Comparison of ENCODE assay signal across 25 cellular contexts in the genomic region with DNA sequence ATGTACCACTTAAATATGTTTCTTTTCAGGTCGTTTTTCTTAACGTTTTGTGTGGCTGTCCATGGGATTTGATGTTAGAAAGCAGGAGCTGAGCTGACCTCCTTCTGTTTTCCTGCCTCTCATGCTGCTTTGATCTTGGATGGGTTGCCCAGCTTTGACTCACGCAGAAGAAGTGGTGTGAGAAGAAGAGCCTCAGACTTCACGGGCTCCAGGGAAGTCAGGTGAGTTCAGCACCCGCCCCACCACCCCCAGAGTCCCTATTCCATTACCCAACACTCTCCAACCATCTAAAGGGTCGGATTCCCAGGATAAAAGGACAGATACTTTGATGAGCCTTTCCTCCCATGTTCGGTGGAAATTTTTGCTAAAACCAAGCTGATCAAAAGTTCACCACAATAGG.
DNase-seq lines count a peak whose midpoint lies in the region; ATAC-seq and TF ChIP-seq lines count a peak whose summit lies in the region.
"Had no signal": no experiment of that assay in that cellular context is flagged by ENCODE, and none has a peak within 500 bp of the region (broad histone marks: within the 10 kb centered on the region; RNA-seq: fewer than 3 reads in every experiment).

No MANE protein-coding gene starts in this region.

- H3K27me3 Mint-ChIP-seq in osteocyte (ENCODE audit: unreplicated experiment): no peaks in the 10 kb centered on the region
- H3K27me3 Mint-ChIP-seq: B cell; CD4-positive, alpha-beta memory T cell; CD4-positive, CD25-positive, alpha-beta regulatory T cell had no signal

- no peak for ATAC-seq in GM21786 (IDR thresholded peaks at IDR 0.05; ENCODE audit: unreplicated experiment)
- ATAC-seq: A549 had no signal

- H3K27me3 ChIP-seq in left ventricle myocardium inferior (ENCODE audit: low read depth) (peaks cover 23% of the 10 kb centered on the region), vagina (no peaks in the 10 kb centered on the region)
- H3K27me3 ChIP-seq: BLaER1 had no signal

- H3K9me3 ChIP-seq in left ventricle myocardium inferior (replicated peaks) (no peaks in the 10 kb centered on the region), vagina (no peaks in the 10 kb centered on the region)
- H3K9me3 ChIP-seq: A549, BLaER1 had no signal

- no peaks in the 10 kb centered on the region for H3K36me3 ChIP-seq in left ventricle myocardium inferior
- no peaks in the 10 kb centered on the region for H3K36me3 ChIP-seq in vagina
- H3K36me3 ChIP-seq: BLaER1 had no signal

- H3K27ac ChIP-seq in left ventricle myocardium inferior (replicated peaks) (no peak overlapping the region), vagina (no peak overlapping the region)
- H3K27ac ChIP-seq: 22Rv1, A549, BLaER1 had no signal

- DNase-seq in cardiac septum (ENCODE audit: low spot score) (peak; percentile 51), left ventricle myocardium inferior (no peak), islet precursor cell (peak; percentile 4), osteocyte (ENCODE audit: extremely low spot score, unreplicated experiment) (peak; percentile 8), vagina (ENCODE audit: extremely low spot score in 2 of 2) (peak; percentile 49 to 61), SKM-1 treated with dmso at 0.1 percent for 144 hours (lab: John Stamatoyannopoulos, UW; ENCODE audit: unreplicated experiment) (no peak)
- DNase-seq: AML-193; C1 segment of cervical spinal cord; CD4-positive, alpha-beta memory T cell; CD4-positive, CD25-positive, alpha-beta regulatory T cell; CD8-positive, alpha-beta memory T cell; COR-L47; DMS 273 treated with DMSO at 0.1 percent for 48 hours; DMS153; DMS53; DMS79; DND-41; EL; GDM1 had no signal

- H3K9me3 Mint-ChIP-seq in osteocyte (ENCODE audit: unreplicated experiment): peaks cover 9% of the 10 kb centered on the region
- H3K9me3 Mint-ChIP-seq: CD8-positive, alpha-beta memory T cell had no signal

- intact Hi-C loops in cardiac septum (cut with DNase I) (no loop called here), left ventricle myocardium inferior (cut with micrococcal nuclease) (no loop called here), vagina (cut with DNase I) (no loop called here)

- TF ChIP-seq CTCF in left ventricle myocardium inferior (IDR thresholded peaks at IDR 0.05; ENCODE audit: borderline replicate concordance): no peak
- TF ChIP-seq CTCF in osteocyte (IDR thresholded peaks at IDR 0.05): no peak
- TF ChIP-seq CTCF in vagina (IDR thresholded peaks at IDR 0.05): no peak

- H3K27ac Mint-ChIP-seq in osteocyte (ENCODE audit: unreplicated experiment): no peak overlapping the region
- H3K27ac Mint-ChIP-seq: B cell; CD14-positive monocyte; CD4-positive, alpha-beta memory T cell; CD4-positive, CD25-positive, alpha-beta regulatory T cell; CD8-positive, alpha-beta memory T cell had no signal

- no peak overlapping the region for H3K4me3 Mint-ChIP-seq in osteocyte (ENCODE audit: unreplicated experiment)
- H3K4me3 Mint-ChIP-seq: B cell; CD14-positive monocyte; CD4-positive, alpha-beta memory T cell; CD4-positive, CD25-positive, alpha-beta regulatory T cell; CD8-positive, alpha-beta memory T cell had no signal

- no peak for TF ChIP-seq POLR2A in vagina (IDR thresholded peaks at IDR 0.05)

- H3K36me3 Mint-ChIP-seq in osteocyte (ENCODE audit: unreplicated experiment): no peaks in the 10 kb centered on the region
- H3K36me3 Mint-ChIP-seq: CD14-positive monocyte; CD4-positive, alpha-beta memory T cell; CD4-positive, CD25-positive, alpha-beta regulatory T cell; CD8-positive, alpha-beta memory T cell had no signal

- H3K4me1 Mint-ChIP-seq in osteocyte (ENCODE audit: unreplicated experiment): no peaks in the 10 kb centered on the region
- H3K4me1 Mint-ChIP-seq: B cell; CD14-positive monocyte; CD4-positive, alpha-beta memory T cell; CD4-positive, CD25-positive, alpha-beta regulatory T cell; CD8-positive, alpha-beta memory T cell had no signal

- no peaks in the 10 kb centered on the region for H3K4me1 ChIP-seq in left ventricle myocardium inferior
- no peaks in the 10 kb centered on the region for H3K4me1 ChIP-seq in vagina
- H3K4me1 ChIP-seq: A549, BLaER1 had no signal

- H3K4me3 ChIP-seq in left ventricle myocardium inferior: no peak overlapping the region
- H3K4me3 ChIP-seq in vagina: no peak overlapping the region
- H3K4me3 ChIP-seq: A549, BLaER1 had no signal

Comparison
In these comparisons a context has a peak if more than half of its experiments do, and no peak if none do; other contexts are left out.
1. DNase-seq: peak in cardiac septum (single experiment), islet precursor cell (single experiment), osteocyte (single experiment) and vagina (2 of 2); none in left ventricle myocardium inferior (single experiment) and SKM-1 treated with dmso at 0.1 percent for 144 hours (single experiment).